Comparison of ENCODE assay signal across 28 cellular contexts in genomic region chr2:24711881-24712280, GRCh38.
"Had no signal": no experiment of that assay in that cellular context is flagged by ENCODE, and none has a peak within 500 bp of the region (broad histone marks: within the 10 kb centered on the region; RNA-seq: fewer than 3 reads in every experiment).

No MANE protein-coding gene starts in this region.

- H3K9me3 ChIP-seq: body of pancreas, colonic mucosa, gastroesophageal sphincter, pancreas, right atrium auricular region, stomach, tibial artery had no signal

- H3K36me3 ChIP-seq: colonic mucosa had no signal

- ATAC-seq: activated CD8-positive, alpha-beta T cell treated with anti-CD3 and anti-CD28 coated beads for 36 hours; activated T-cell treated with anti-CD3 and anti-CD28 coated beads, Interleukin-2, amount 50 U/mL, for 4 hours; activated T-helper 17 cell treated with anti-CD3 and anti-CD28 coated beads, Interleukin-2, amount 50 U/mL, for 72 hours; body of pancreas; effector memory CD8-positive, alpha-beta T cell; gastroesophageal sphincter; left lobe of liver; pancreas; stimulated activated naive B cell treated with anti-CD40 and anti-IgM and Interleukin-4, amounts not matched to agents 10 μg/mL and 1 μg/mL and 100 μg/mL, for 72 hours; WTC11 had no signal

- DNase-seq: activated CD4-positive, alpha-beta T cell treated with anti-CD3 and anti-CD28 coated beads for 1 hour; activated CD4-positive, alpha-beta T cell treated with anti-CD3 and anti-CD28 coated beads, Interleukin-2, amount 10 ng/mL, durations not matched to agents 7 days and 5 days; activated CD8-positive, alpha-beta T cell treated with anti-CD3 and anti-CD28 coated beads for 36 hours; activated gamma-delta T cell treated with Interleukin-2 at 50 U/mL for 16 hours; activated naive CD4-positive, alpha-beta T cell treated with anti-CD3 and anti-CD28 coated beads, Interleukin-2, amount 50 U/mL, for 16 hours; activated T-cell treated with anti-CD3 and anti-CD28 coated beads, Interleukin-2, amount 50 U/mL, for 4 hours; anterior cingulate cortex; body of pancreas; cerebellar nuclear complex; colonic mucosa; dorsolateral prefrontal cortex; effector memory CD8-positive, alpha-beta T cell; erythroblast; hippocampal formation; mesendoderm; pancreas; stimulated activated CD4-positive, alpha-beta T cell treated with anti-CD3 and anti-CD28 coated beads, Interleukin-15, amount 100 ng/mL, for 24 hours; stimulated activated CD4-positive, alpha-beta T cell treated with anti-CD3 and anti-CD28 coated beads, Interleukin-2, amount 100 ng/mL, for 24 hours; stimulated activated naive B cell treated with anti-CD40 and anti-IgM and Interleukin-4, amounts not matched to agents 10 μg/mL and 1 μg/mL and 100 μg/mL, for 72 hours; stomach; T-helper 2 cell; tibial artery had no signal

- H3K27ac ChIP-seq: body of pancreas, colonic mucosa, dorsolateral prefrontal cortex, gastroesophageal sphincter, pancreas, right atrium auricular region, stomach, tibial artery had no signal

- H3K27me3 ChIP-seq: body of pancreas, colonic mucosa, dorsolateral prefrontal cortex, gastroesophageal sphincter, pancreas, right atrium auricular region, stomach, tibial artery had no signal

- H3K4me3 ChIP-seq: body of pancreas, colonic mucosa, dorsolateral prefrontal cortex, gastroesophageal sphincter, lung, pancreas, right atrium auricular region, stomach, tibial artery had no signal

- H3K4me1 ChIP-seq: body of pancreas, colonic mucosa, gastroesophageal sphincter, right atrium auricular region, stomach, tibial artery had no signal
